ENCODE assay signal across 8 cellular contexts in genomic region chr11:3857628-3858027, GRCh38. TPM values are rescaled to one million over a fixed set of nuclear protein-coding genes. Genes with fewer than 3 reads are reported as not detected.
DNase-seq lines count a peak whose midpoint lies in the region; ATAC-seq and TF ChIP-seq lines count a peak whose summit lies in the region.

No MANE protein-coding gene starts in this region.

- TF ChIP-seq CTCF in ascending aorta (IDR thresholded peaks at IDR 0.05) (no peak), vagina (IDR thresholded peaks at IDR 0.05) (no peak)

- no peaks in the 10 kb centered on the region for H3K9me3 ChIP-seq in ascending aorta
- no peaks in the 10 kb centered on the region for H3K9me3 ChIP-seq in muscle layer of duodenum (ENCODE audit: control insufficient read depth in 1 of 2, low read length in 2 of 2)
- no peaks in the 10 kb centered on the region for H3K9me3 ChIP-seq in vagina

- peak overlapping the region; percentile 93 for H3K27ac Mint-ChIP-seq in stimulated activated naive CD8-positive, alpha-beta T cell treated with anti-CD3 and anti-CD28 coated beads, Interleukin-15, Interleukin-2, amounts not matched to agents 100 ng/mL and 50 ng/mL, for 24 hours

- no peaks in the 10 kb centered on the region for H3K9me3 Mint-ChIP-seq in stimulated activated naive CD8-positive, alpha-beta T cell treated with anti-CD3 and anti-CD28 coated beads, Interleukin-15, Interleukin-2, amounts not matched to agents 100 ng/mL and 50 ng/mL, for 24 hours

- intact Hi-C loops in ascending aorta (cut with DNase I) (no loop called here), vagina (cut with DNase I) (loop anchor here (10.0 kb wide), 1 partner anchor 87 kb away; no protein-coding TSS in a partner anchor)

- H3K4me3 ChIP-seq in ascending aorta (peak overlapping the region; percentile 39 to 81), muscle layer of duodenum (ENCODE audit: low read depth in 1 of 2, low read length in 2 of 2) (peak overlapping the region; percentile 90 to 92), vagina (peak overlapping the region; percentile 25 to 99)

- peaks cover 82% of the 10 kb centered on the region for H3K4me1 Mint-ChIP-seq in stimulated activated naive CD8-positive, alpha-beta T cell treated with anti-CD3 and anti-CD28 coated beads, Interleukin-15, Interleukin-2, amounts not matched to agents 100 ng/mL and 50 ng/mL, for 24 hours (ENCODE audit: low read depth)

- no peak for DNase-seq in stimulated activated naive CD8-positive, alpha-beta T cell treated with anti-CD3 and anti-CD28 coated beads, Interleukin-15, Interleukin-2, amounts not matched to agents 100 U/mL and 50 U/mL, for 24 hours
- DNase-seq in ascending aorta (ENCODE audit: low spot score in 2 of 2) = no peak
- DNase-seq in vagina (ENCODE audit: extremely low spot score in 2 of 2) = no peak
- no peak for DNase-seq in HCEC 1CT
- no peak for DNase-seq in germinal center (ENCODE audit: low spot score)

- H3K27me3 Mint-ChIP-seq in stimulated activated naive CD8-positive, alpha-beta T cell treated with anti-CD3 and anti-CD28 coated beads, Interleukin-15, Interleukin-2, amounts not matched to agents 100 ng/mL and 50 ng/mL, for 24 hours = no peaks in the 10 kb centered on the region

- peaks cover 4% of the 10 kb centered on the region for H3K36me3 Mint-ChIP-seq in stimulated activated naive CD8-positive, alpha-beta T cell treated with anti-CD3 and anti-CD28 coated beads, Interleukin-15, Interleukin-2, amounts not matched to agents 100 ng/mL and 50 ng/mL, for 24 hours (ENCODE audit: low read depth)

- H3K4me1 ChIP-seq in ascending aorta (peaks cover 10 to 29% of the 10 kb centered on the region in 2 donors), muscle layer of duodenum (ENCODE audit: control insufficient read depth in 1 of 2, insufficient read depth in 2 of 2, low read length in 2 of 2) (peaks cover 33 to 59% of the 10 kb centered on the region in 2 donors), vagina (peaks cover 76% of the 10 kb centered on the region)

- H3K36me3 ChIP-seq in ascending aorta = no peaks in the 10 kb centered on the region
- H3K36me3 ChIP-seq in muscle layer of duodenum (ENCODE audit: control insufficient read depth in 1 of 2, insufficient read depth in 2 of 2, low read length in 2 of 2) = peaks cover 0 to 3% of the 10 kb centered on the region in 2 donors
- H3K36me3 ChIP-seq in vagina = no peaks in the 10 kb centered on the region

- peak overlapping the region; percentile 96 for H3K4me3 Mint-ChIP-seq in stimulated activated naive CD8-positive, alpha-beta T cell treated with anti-CD3 and anti-CD28 coated beads, Interleukin-15, Interleukin-2, amounts not matched to agents 100 ng/mL and 50 ng/mL, for 24 hours

- H3K27ac ChIP-seq in ascending aorta (peak overlapping the region; percentile 1 to 35), muscle layer of duodenum (ENCODE audit: low read length) (no peak overlapping the region), vagina (no peak overlapping the region)

- ATAC-seq in stimulated activated naive CD8-positive, alpha-beta T cell treated with anti-CD3 and anti-CD28 coated beads, Interleukin-15, Interleukin-2, amounts not matched to agents 100 U/mL and 50 U/mL, for 24 hours = no peak
- no peak for ATAC-seq in GM18502 (IDR thresholded peaks at IDR 0.05; ENCODE audit: poor library complexity, unreplicated experiment)

- TF ChIP-seq POLR2A in vagina (IDR thresholded peaks at IDR 0.05) = no peak

- H3K27me3 ChIP-seq in ascending aorta = no peaks in the 10 kb centered on the region
- no peaks in the 10 kb centered on the region for H3K27me3 ChIP-seq in muscle layer of duodenum (ENCODE audit: low read depth, low read length)
- H3K27me3 ChIP-seq in vagina = no peaks in the 10 kb centered on the region

RNA-seq across cellular contexts. Expression of gene STIM1, which starts 2.2 kb away (rescaled TPM):
- total RNA-seq in ascending aorta (48.1 TPM), vagina (68.8 TPM)

RNA-seq across cellular contexts. Expression of gene RHOG, which starts 16.9 kb away (rescaled TPM):
- total RNA-seq in ascending aorta (60.7 TPM), vagina (107 TPM)

RNA-seq across cellular contexts. Expression of gene PGAP2, which starts 49.3 kb away (rescaled TPM):
- total RNA-seq in ascending aorta (7.1 TPM), vagina (19.6 TPM)

Comparison
In these comparisons a context has a peak if more than half of its experiments do, and no peak if none do; other contexts are left out.
1. H3K27ac ChIP-seq: peak in ascending aorta (2 of 2); none in muscle layer of duodenum (single experiment) and vagina (single experiment).
2. Peak in every context shown above with its lines, with median percentiles within 50 percentile points of each other: H3K4me3 ChIP-seq.